ENCODE assay signal across 8 cellular contexts in the genomic region with DNA sequence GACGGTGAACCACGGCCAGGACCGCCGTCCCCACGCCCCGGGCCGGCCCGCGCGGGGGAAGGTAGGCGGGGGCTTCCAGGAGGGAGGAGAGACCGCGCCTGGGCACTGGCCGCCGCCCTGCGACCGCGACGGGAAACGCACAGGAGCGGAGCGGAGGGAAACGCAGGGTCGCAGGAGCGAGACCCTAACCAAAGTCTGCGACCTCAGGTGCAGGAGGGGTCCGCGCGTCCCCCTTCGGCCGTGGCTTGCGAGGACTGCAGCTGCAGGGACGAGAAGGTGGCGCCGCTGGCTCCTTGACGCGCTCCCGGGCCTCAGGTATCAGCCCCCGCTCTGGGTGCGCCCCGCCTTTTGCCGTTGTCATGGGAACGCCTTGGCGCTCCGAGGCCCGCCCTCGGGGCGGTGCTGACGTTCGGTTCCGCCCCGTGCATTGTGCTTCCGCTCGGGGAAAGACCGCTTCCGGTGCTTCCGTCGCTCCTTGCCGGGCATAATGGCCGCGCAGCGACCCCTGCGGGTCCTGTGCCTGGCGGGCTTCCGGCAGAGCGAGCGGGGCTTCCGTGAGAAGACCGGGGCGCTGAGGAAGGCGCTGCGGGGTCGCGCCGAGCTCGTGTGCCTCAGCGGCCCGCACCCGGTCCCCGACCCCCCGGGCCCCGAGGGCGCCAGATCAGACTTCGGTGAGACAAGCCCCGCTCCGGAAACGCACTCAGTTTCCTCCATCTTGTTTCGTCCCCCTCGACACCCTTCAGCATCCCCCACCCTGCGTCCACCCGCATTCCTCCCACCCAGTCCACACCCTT. TPM values are rescaled to one million over a fixed set of nuclear protein-coding genes. Genes with fewer than 3 reads are reported as not detected.
DNase-seq lines count a peak whose midpoint lies in the region; ATAC-seq, FAIRE-seq and TF ChIP-seq lines count a peak whose summit lies in the region.

Gene OVCA2, plus strand, starts transcription at position 462 of the 794 bp plus-strand sequence. Its CDS starts 26 bp downstream, at position 488.

- intact Hi-C loops in mucosa of descending colon (cut with DNase I, micrococcal nuclease): loop anchor here in 1 of 2 donors (10.0 kb wide), 1 partner anchor 1813 kb away; no protein-coding TSS in a partner anchor

- TF ChIP-seq CTCF in D721Med (IDR thresholded peaks at IDR 0.05; ENCODE audit: insufficient read depth, missing control alignments) (peak; percentile 39), OCI-LY3 (IDR thresholded peaks at IDR 0.05; ENCODE audit: low read depth, low read length) (peak; percentile 48), mucosa of descending colon (IDR thresholded peaks at IDR 0.05) (no peak)

- H2AFZ ChIP-seq in OCI-LY3 (ENCODE audit: low read depth, low read length): no peak within 1 kb of the TSS

- H3K4me2 ChIP-seq in OCI-LY3 (ENCODE audit: low read length): peak within 1 kb of the TSS; percentile 100

- H3K27ac ChIP-seq in HUES64 (ENCODE audit: low read depth, low read length) (peak within 1 kb of the TSS; percentile 77), OCI-LY3 (ENCODE audit: low read length) (peak within 1 kb of the TSS; percentile 66)

- ATAC-seq in GM21390 (IDR thresholded peaks at IDR 0.05; ENCODE audit: unreplicated experiment): peak; percentile 90
- ATAC-seq in mucosa of descending colon: peak; percentile 98

- no peaks in the 10 kb centered on the region for H4K20me1 ChIP-seq in OCI-LY3 (ENCODE audit: insufficient read depth, low read length)

- DNase-seq in D721Med (ENCODE audit: insufficient read length, low spot score) (peak; percentile 86), activated T-cell treated with anti-CD3 and anti-CD28 coated beads for 1 hour (ENCODE audit: low read depth) (peak; percentile 98), epidermal melanocyte (ENCODE audit: insufficient read length, low spot score) (peak; percentile 91), mucosa of descending colon (peak; percentile 96 to 97 (median 97))
- peak; percentile 92 for DNase-seq in stimulated activated CD8-positive, alpha-beta memory T cell treated with anti-CD3 and anti-CD28 coated beads, Interleukin-4, amount 100 ng/mL, for 4 hours (ENCODE audit: low read depth in 2 of 2, low spot score in 1 of 2)

- H3K4me3 ChIP-seq in HUES64 (ENCODE audit: low read length): peak within 1 kb of the TSS; percentile 80
- H3K4me3 ChIP-seq in OCI-LY3 (ENCODE audit: low read length): peak within 1 kb of the TSS; percentile 84
- peak within 1 kb of the TSS; percentile 62 for H3K4me3 ChIP-seq in mucosa of descending colon

- H3K4me1 ChIP-seq in HUES64 (ENCODE audit: insufficient read depth, low read length) (no peaks in the 10 kb centered on the region), OCI-LY3 (ENCODE audit: low read length) (peaks cover 12% of the 10 kb centered on the region), mucosa of descending colon (ENCODE audit: low read depth) (peaks cover 7% of the 10 kb centered on the region)

- H3K9ac ChIP-seq in HUES64 (ENCODE audit: low read depth, low read length): peak within 1 kb of the TSS; percentile 83
- H3K9ac ChIP-seq in OCI-LY3 (ENCODE audit: low read length): peak within 1 kb of the TSS; percentile 85

- FAIRE-seq in D721Med (lab: Jason Lieb, UNC): no peak

- H3K36me3 ChIP-seq in HUES64 (ENCODE audit: insufficient read depth, low read length): peaks cover 11% of the 10 kb centered on the region
- H3K36me3 ChIP-seq in OCI-LY3 (replicated peaks; ENCODE audit: low read depth, low read length): peaks cover 21% of the 10 kb centered on the region
- H3K36me3 ChIP-seq in mucosa of descending colon (ENCODE audit: low read depth): no peaks in the 10 kb centered on the region

- H3K9me3 ChIP-seq in HUES64 (ENCODE audit: insufficient read depth, low read depth, low read length) (no peaks in the 10 kb centered on the region), OCI-LY3 (ENCODE audit: insufficient read depth, low read length) (no peaks in the 10 kb centered on the region), mucosa of descending colon (no peaks in the 10 kb centered on the region)

- under 1% methylated on average over 91 of the region's 91 CpGs for WGBS in HUES64

- H3K27me3 ChIP-seq in HUES64 (ENCODE audit: insufficient read depth, low read length) (no peaks in the 10 kb centered on the region; the same call in 1 of the 2 replicates), OCI-LY3 (ENCODE audit: low read depth, low read length) (no peaks in the 10 kb centered on the region)

- H3K79me2 ChIP-seq in OCI-LY3 (ENCODE audit: low read length): peaks cover 13% of the 10 kb centered on the region

RNA-seq across cellular contexts. Expression of gene OVCA2, which starts in this region (rescaled TPM):
- 24.9 TPM for polyA plus RNA-seq in HUES64 (2013, experiment 1 of 2)
- 23.5 TPM for polyA plus RNA-seq in HUES64 (2013, experiment 2 of 2)
- total RNA-seq in mucosa of descending colon: 10 to 100 TPM; 25.3 to 35.5 (median 33.0) TPM

Comparison
In these comparisons a context has a peak if more than half of its experiments do, and no peak if none do; other contexts are left out.
1. Peak in every context shown above with its lines: DNase-seq, ATAC-seq, H3K4me3 ChIP-seq and H3K27ac ChIP-seq.